Comparison of ENCODE assay signal across 8 cellular contexts in the genomic region with DNA sequence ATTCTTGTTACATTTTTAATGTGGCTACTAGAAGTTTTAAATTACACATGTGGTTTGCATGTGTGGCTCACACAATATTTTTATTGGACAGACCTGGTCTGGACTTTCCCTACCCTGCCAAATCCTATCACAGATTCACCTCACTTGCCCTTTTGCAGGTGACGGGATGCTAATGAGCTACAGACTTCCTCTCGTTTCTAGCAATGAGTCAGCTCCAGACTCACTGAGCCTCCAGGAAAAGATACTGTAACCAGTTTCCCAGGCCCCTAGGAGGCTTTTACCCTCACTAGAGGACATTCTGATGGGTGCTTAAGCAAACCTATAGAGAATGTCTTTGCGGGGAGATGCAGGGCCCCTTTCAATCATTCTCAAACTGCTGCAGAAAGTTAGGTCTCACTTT.
DNase-seq lines count a peak whose midpoint lies in the region; ATAC-seq and TF ChIP-seq lines count a peak whose summit lies in the region.

No MANE protein-coding gene starts in this region.

- H3K9me3 ChIP-seq in right lobe of liver (no peaks in the 10 kb centered on the region), neural progenitor cell (ENCODE audit: low read depth) (no peaks in the 10 kb centered on the region)

- H4K20me1 ChIP-seq in neural progenitor cell (ENCODE audit: low read depth): no peaks in the 10 kb centered on the region

- DNase-seq in ELF-1 (ENCODE audit: low read depth, low spot score) (peak; percentile 34), choroid plexus epithelial cell (ENCODE audit: low read depth) (peak; percentile 51), right lobe of liver (no peak), GF-D8 (lab: John Stamatoyannopoulos, UW) (no peak), inferior parietal cortex (ENCODE audit: extremely low spot score) (no peak), neural progenitor cell (ENCODE audit: low spot score) (no peak)

- H3F3A ChIP-seq in neural progenitor cell (ENCODE audit: low read depth): no peaks in the 10 kb centered on the region

- H3K27ac ChIP-seq in right lobe of liver (no peak overlapping the region), neural progenitor cell (no peak overlapping the region)

- peak; percentile 85 for ATAC-seq in GM19455 (IDR thresholded peaks at IDR 0.05; ENCODE audit: unreplicated experiment)
- peak; percentile 79 for ATAC-seq in HG03439 (IDR thresholded peaks at IDR 0.05; ENCODE audit: unreplicated experiment)
- ATAC-seq in right lobe of liver: no peak

- no peaks in the 10 kb centered on the region for H3K9me3 Mint-ChIP-seq in neural progenitor cell

- peaks cover 0 to 39% (median 9%) of the 10 kb centered on the region in 4 donors for H3K4me1 ChIP-seq in right lobe of liver
- H3K4me1 ChIP-seq in neural progenitor cell: no peaks in the 10 kb centered on the region

- no peak overlapping the region for H3K4me2 ChIP-seq in neural progenitor cell

- no peak overlapping the region for H3K9ac ChIP-seq in neural progenitor cell

- no peaks in the 10 kb centered on the region for H3K36me3 Mint-ChIP-seq in neural progenitor cell

- H3K36me3 ChIP-seq in right lobe of liver: no peaks in the 10 kb centered on the region
- no peaks in the 10 kb centered on the region for H3K36me3 ChIP-seq in neural progenitor cell

- no peak overlapping the region for H3K27ac Mint-ChIP-seq in neural progenitor cell

- no peak overlapping the region for H2AFZ ChIP-seq in neural progenitor cell (replicated peaks)

- intact Hi-C loops in right lobe of liver (cut with DNase I): no loop called here

- H3K27me3 Mint-ChIP-seq in neural progenitor cell (ENCODE audit: insufficient read depth, low read depth): peaks cover 2% of the 10 kb centered on the region

- WGBS in right lobe of liver (ENCODE audit: insufficient coverage, low coverage, low lambda C conversion rate, missing lambda C conversion rate): 46% methylated on average over 3 of the region's 3 CpGs

- H3K4me3 Mint-ChIP-seq in neural progenitor cell: no peak overlapping the region

- H3K79me2 ChIP-seq in neural progenitor cell (ENCODE audit: low read depth): no peaks in the 10 kb centered on the region

- no peak overlapping the region for H3K4me3 ChIP-seq in choroid plexus epithelial cell (ENCODE audit: low read depth, low read length)
- H3K4me3 ChIP-seq in right lobe of liver: no peak overlapping the region
- H3K4me3 ChIP-seq in neural progenitor cell: no peak overlapping the region

- H3K4me1 Mint-ChIP-seq in neural progenitor cell: peaks cover 4% of the 10 kb centered on the region

- no peaks in the 10 kb centered on the region for H3K27me3 ChIP-seq in right lobe of liver
- no peaks in the 10 kb centered on the region for H3K27me3 ChIP-seq in neural progenitor cell

- no peak for TF ChIP-seq CTCF in choroid plexus epithelial cell (conservative IDR thresholded peaks at IDR 0.05; ENCODE audit: low read depth, low read length)
- TF ChIP-seq CTCF in right lobe of liver (IDR thresholded peaks at IDR 0.05): no peak
- no peak for TF ChIP-seq CTCF in neural progenitor cell (IDR thresholded peaks at IDR 0.05)

- TF ChIP-seq POLR2A in right lobe of liver (IDR thresholded peaks at IDR 0.05): no peak

Comparison
In these comparisons a context has a peak if more than half of its experiments do, and no peak if none do; other contexts are left out.
1. DNase-seq: peak in ELF-1 (single experiment) and choroid plexus epithelial cell (single experiment); none in right lobe of liver (0 of 3), GF-D8 (single experiment), inferior parietal cortex (single experiment) and neural progenitor cell (single experiment).
2. ATAC-seq: peak in GM19455 (single experiment) and HG03439 (single experiment); none in right lobe of liver (0 of 4).